1 cellular context compared by ENCODE assay signal in the genomic region with DNA sequence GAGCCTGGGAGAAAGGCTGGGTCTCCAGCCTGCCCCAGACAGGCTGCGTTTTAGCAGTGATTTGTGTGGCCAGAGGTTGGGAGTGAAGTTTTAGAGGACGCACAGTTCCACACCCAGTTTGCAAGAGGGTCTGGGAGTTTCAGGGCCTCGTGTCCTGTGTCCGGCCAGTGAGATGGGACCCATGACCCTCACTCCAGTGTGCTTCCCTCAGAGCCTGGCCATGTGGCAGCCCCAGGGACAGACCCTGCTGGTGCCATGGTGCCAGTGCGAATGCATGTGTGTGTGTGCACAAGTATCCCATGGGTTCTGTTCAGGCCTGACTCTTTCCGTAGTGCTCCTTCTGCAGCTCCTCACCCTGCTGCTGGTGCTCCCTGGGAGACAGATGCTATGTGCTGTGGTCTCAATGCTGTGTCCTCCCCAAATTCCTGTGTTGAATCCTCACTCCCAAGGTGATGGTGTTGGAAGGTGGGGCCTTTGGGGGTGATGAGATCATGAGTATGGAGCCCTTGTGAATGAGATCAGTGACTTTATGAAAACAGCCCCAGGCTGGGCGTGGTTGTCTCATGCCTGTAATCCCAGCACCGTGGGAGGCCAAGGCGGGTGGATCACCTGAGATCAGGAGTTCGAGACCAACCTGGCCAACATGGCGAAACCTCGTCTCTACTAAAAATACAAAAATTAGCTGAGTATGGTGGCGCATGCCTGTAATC.
TF ChIP-seq lines count a peak whose summit lies in the region.

No MANE protein-coding gene starts in this region.

TF ChIP-seq in GM23338, 12 proteins besides CTCF, POLR2A, EP300 and RAD21 (continued from another document):
- TF ChIP-seq ZNF462 (CRISPR knock-in tag; IDR thresholded peaks at IDR 0.05) = no peak
- no peak for TF ChIP-seq ZNF114 (CRISPR knock-in tag; IDR thresholded peaks at IDR 0.05)
- TF ChIP-seq, protein P1, sequence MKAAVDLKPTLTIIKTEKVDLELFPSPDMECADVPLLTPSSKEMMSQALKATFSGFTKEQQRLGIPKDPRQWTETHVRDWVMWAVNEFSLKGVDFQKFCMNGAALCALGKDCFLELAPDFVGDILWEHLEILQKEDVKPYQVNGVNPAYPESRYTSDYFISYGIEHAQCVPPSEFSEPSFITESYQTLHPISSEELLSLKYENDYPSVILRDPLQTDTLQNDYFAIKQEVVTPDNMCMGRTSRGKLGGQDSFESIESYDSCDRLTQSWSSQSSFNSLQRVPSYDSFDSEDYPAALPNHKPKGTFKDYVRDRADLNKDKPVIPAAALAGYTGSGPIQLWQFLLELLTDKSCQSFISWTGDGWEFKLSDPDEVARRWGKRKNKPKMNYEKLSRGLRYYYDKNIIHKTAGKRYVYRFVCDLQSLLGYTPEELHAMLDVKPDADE (IDR thresholded peaks at IDR 0.05) = no peak
- no peak for TF ChIP-seq EZH2 (IDR thresholded peaks at IDR 0.05; ENCODE audit: low read depth, unreplicated experiment)
- TF ChIP-seq EZH2phosphoT487 (IDR thresholded peaks at IDR 0.05; ENCODE audit: unreplicated experiment) = no peak
- no peak for TF ChIP-seq NANOG (IDR thresholded peaks at IDR 0.05; ENCODE audit: borderline replicate concordance)
